ENCODE assay signal across 10 cellular contexts in genomic region chr15:74983725-74984231, GRCh38. TPM values are rescaled to one million over a fixed set of nuclear protein-coding genes. Genes with fewer than 3 reads are reported as not detected.
DNase-seq lines count a peak whose midpoint lies in the region; ATAC-seq and TF ChIP-seq lines count a peak whose summit lies in the region.
"Had no signal": no experiment of that assay in that cellular context is flagged by ENCODE, and none has a peak within 500 bp of the region (broad histone marks: within the 10 kb centered on the region; RNA-seq: fewer than 3 reads in every experiment).

No MANE protein-coding gene starts in this region.

- H3K4me3 Mint-ChIP-seq in activated naive CD8-positive, alpha-beta T cell treated with anti-CD3 and anti-CD28 coated beads for 36 hours = no peak overlapping the region

- H3K27ac Mint-ChIP-seq in activated naive CD8-positive, alpha-beta T cell treated with anti-CD3 and anti-CD28 coated beads for 36 hours = peak overlapping the region; percentile 80

- peaks cover 13% of the 10 kb centered on the region for H3K4me1 Mint-ChIP-seq in activated naive CD8-positive, alpha-beta T cell treated with anti-CD3 and anti-CD28 coated beads for 36 hours

- no peak for TF ChIP-seq POLR2A in gastroesophageal sphincter (IDR thresholded peaks at IDR 0.05)

- H3K4me1 ChIP-seq in gastroesophageal sphincter = no peaks in the 10 kb centered on the region

- intact Hi-C loops in left ventricle myocardium superior (cut with micrococcal nuclease) = no loop called here

- no peak overlapping the region for H3K4me3 ChIP-seq in gastroesophageal sphincter
- H3K4me3 ChIP-seq: lung had no signal

- H3K36me3 ChIP-seq in gastroesophageal sphincter = no peaks in the 10 kb centered on the region

- H3K27ac ChIP-seq in gastroesophageal sphincter = no peak overlapping the region

- peaks cover 20% of the 10 kb centered on the region for H3K27me3 Mint-ChIP-seq in activated naive CD8-positive, alpha-beta T cell treated with anti-CD3 and anti-CD28 coated beads for 36 hours

- ATAC-seq in activated CD4-positive, CD25-positive, alpha-beta regulatory T cell treated with anti-CD3 and anti-CD28 coated beads, Interleukin-2, amount 50 U/mL, for 24 hours = peak; percentile 96 to 97
- ATAC-seq in gastroesophageal sphincter (no peak), left ventricle myocardium superior (no peak), GM18498 (IDR thresholded peaks at IDR 0.05; ENCODE audit: unreplicated experiment) (no peak)

- TF ChIP-seq CTCF in gastroesophageal sphincter (IDR thresholded peaks at IDR 0.05) = no peak

- no peaks in the 10 kb centered on the region for H3K36me3 Mint-ChIP-seq in activated naive CD8-positive, alpha-beta T cell treated with anti-CD3 and anti-CD28 coated beads for 36 hours

- H3K27me3 ChIP-seq in gastroesophageal sphincter = peaks cover 34% of the 10 kb centered on the region

- H3K9me3 Mint-ChIP-seq in activated naive CD8-positive, alpha-beta T cell treated with anti-CD3 and anti-CD28 coated beads for 36 hours = no peaks in the 10 kb centered on the region

- no peak for TF ChIP-seq EP300 in gastroesophageal sphincter (IDR thresholded peaks at IDR 0.05)

- no peak for DNase-seq in activated CD4-positive, CD25-positive, alpha-beta regulatory T cell treated with anti-CD3 and anti-CD28 coated beads, Interleukin-2, amount 50 U/mL, for 72 hours
- DNase-seq in NOMO-1 (lab: John Stamatoyannopoulos, UW; ENCODE audit: unreplicated experiment in 2 of 2) = peak; percentile 22 to 54
- DNase-seq in activated naive CD8-positive, alpha-beta T cell treated with anti-CD3 and anti-CD28 coated beads for 36 hours = peak; percentile 70
- peak; percentile 19 for DNase-seq in stimulated activated CD8-positive, alpha-beta memory T cell treated with anti-CD3 and anti-CD28 coated beads, Interleukin-7, amount 100 ng/mL, for 24 hours (ENCODE audit: low read depth)
- no peak for DNase-seq in left ventricle myocardium superior
- DNase-seq: NCI-H446 treated with DMSO at 0.1 percent for 48 hours had no signal

- 24 to 59% methylated on average over 3 to 4 of the region's 4 CpGs for WGBS in gastroesophageal sphincter (ENCODE audit: low coverage in 1 of 2), 2 donors

- no peaks in the 10 kb centered on the region for H3K9me3 ChIP-seq in gastroesophageal sphincter

RNA-seq across cellular contexts. Expression of gene SCAMP5, which starts 11.6 kb away (rescaled TPM):
- under 1 TPM; 0.44 to 0.58 TPM for total RNA-seq in activated naive CD8-positive, alpha-beta T cell treated with anti-CD3 and anti-CD28 coated beads for 36 hours
- total RNA-seq in gastroesophageal sphincter = 10 to 100 TPM in 1 of 4 donors, 1 to 10 TPM in 3; 2.2 to 10.1 (median 5.6) TPM
- total RNA-seq in left ventricle myocardium superior = 2.8 TPM

RNA-seq across cellular contexts. Expression of gene RPP25, which starts 27.2 kb away (rescaled TPM):
- 1 to 10 TPM; 9.4 to 10.0 TPM for total RNA-seq in activated naive CD8-positive, alpha-beta T cell treated with anti-CD3 and anti-CD28 coated beads for 36 hours
- total RNA-seq in gastroesophageal sphincter (1 to 10 TPM; 1.6 to 8.0 (median 6.7) TPM), left ventricle myocardium superior (2.3 TPM)

RNA-seq across cellular contexts. Expression of gene PPCDC, which starts 39.6 kb away (rescaled TPM):
- total RNA-seq in activated naive CD8-positive, alpha-beta T cell treated with anti-CD3 and anti-CD28 coated beads for 36 hours = 10 to 100 TPM; 29.4 to 33.7 TPM
- total RNA-seq in gastroesophageal sphincter = 10 to 100 TPM in 3 of 4 donors, 1 to 10 TPM in 1; 7.8 to 14.2 (median 12.9) TPM
- total RNA-seq in left ventricle myocardium superior = 5.1 TPM

RNA-seq across cellular contexts. Expression of gene COX5A, which starts 45.9 kb away (rescaled TPM):
- total RNA-seq in activated naive CD8-positive, alpha-beta T cell treated with anti-CD3 and anti-CD28 coated beads for 36 hours = 100 to 1,000 TPM; 352 to 363 TPM
- total RNA-seq in gastroesophageal sphincter (100 to 1,000 TPM in 2 of 4 donors, 10 to 100 TPM in 2; 57.9 to 105 (median 94.5) TPM), left ventricle myocardium superior (1,577 TPM)

Comparison
In these comparisons a context has a peak if more than half of its experiments do, and no peak if none do; other contexts are left out.
1. ATAC-seq: peak in activated CD4-positive, CD25-positive, alpha-beta regulatory T cell treated with anti-CD3 and anti-CD28 coated beads, Interleukin-2, amount 50 U/mL, for 24 hours (2 of 2); none in gastroesophageal sphincter (single experiment), left ventricle myocardium superior (single experiment) and GM18498 (single experiment).
2. DNase-seq: peak in NOMO-1 (2 of 2), activated naive CD8-positive, alpha-beta T cell treated with anti-CD3 and anti-CD28 coated beads for 36 hours (single experiment) and stimulated activated CD8-positive, alpha-beta memory T cell treated with anti-CD3 and anti-CD28 coated beads, Interleukin-7, amount 100 ng/mL, for 24 hours (single experiment); none in activated CD4-positive, CD25-positive, alpha-beta regulatory T cell treated with anti-CD3 and anti-CD28 coated beads, Interleukin-2, amount 50 U/mL, for 72 hours (single experiment) and left ventricle myocardium superior (single experiment).